Comparison of ENCODE assay signal across 25 cellular contexts in genomic region chr9:109255394-109255793, GRCh38.
"Had no signal": no experiment of that assay in that cellular context is flagged by ENCODE, and none has a peak within 500 bp of the region (broad histone marks: within the 10 kb centered on the region; RNA-seq: fewer than 3 reads in every experiment).

No MANE protein-coding gene starts in this region.

- H3K9me3 Mint-ChIP-seq: activated CD8-positive, alpha-beta T cell treated with anti-CD3 and anti-CD28 coated beads for 36 hours; activated naive CD4-positive, alpha-beta T cell treated with anti-CD3 and anti-CD28 coated beads for 36 hours; activated naive CD8-positive, alpha-beta T cell treated with anti-CD3 and anti-CD28 coated beads for 36 hours; effector memory CD8-positive, alpha-beta T cell; natural killer cell treated with Interleukin-12 subunit alpha and Interleukin-12 subunit beta and Interleukin-15 and Interleukin-18, amount 100 ng/mL, for 72 hours; stimulated activated effector memory CD8-positive, alpha-beta T cell treated with anti-CD3 and anti-CD28 coated beads, Interleukin-12 subunit alpha, Interleukin-12 subunit beta, amount 100 ng/mL, for 72 hours; stimulated activated naive CD8-positive, alpha-beta T cell treated with anti-CD3 and anti-CD28 coated beads, Interleukin-15, Interleukin-2, amounts not matched to agents 100 ng/mL and 50 ng/mL, for 24 hours had no signal

- H3K4me1 ChIP-seq: gastroesophageal sphincter had no signal

- DNase-seq: activated CD4-positive, alpha-beta T cell treated with anti-CD3 and anti-CD28 coated beads, Interleukin-2, amount 50 U/mL, for 1 hour; activated CD8-positive, alpha-beta T cell treated with anti-CD3 and anti-CD28 coated beads for 36 hours; activated effector memory CD4-positive, alpha-beta T cell treated with anti-CD3 and anti-CD28 coated beads, Interleukin-2, amount 50 U/mL, for 16 hours; activated naive CD4-positive, alpha-beta T cell treated with anti-CD3 and anti-CD28 coated beads for 36 hours; activated naive CD8-positive, alpha-beta T cell treated with anti-CD3 and anti-CD28 coated beads for 36 hours; activated T-cell treated with anti-CD3 and anti-CD28 coated beads for 4 hours; aorta; brain microvascular endothelial cell; cortex of kidney; effector memory CD8-positive, alpha-beta T cell; left colon; lower lobe of right lung; mucosa of descending colon; stimulated activated CD4-positive, alpha-beta T cell treated with anti-CD3 and anti-CD28 coated beads, Interleukin-12 subunit alpha, Interleukin-12 subunit beta, amount 100 ng/mL, for 4 hours; stimulated activated CD4-positive, alpha-beta T cell treated with anti-CD3 and anti-CD28 coated beads, Interleukin-4, amount 100 ng/mL, for 24 hours; T-helper 2 cell had no signal

- H3K27ac Mint-ChIP-seq: activated CD8-positive, alpha-beta T cell treated with anti-CD3 and anti-CD28 coated beads for 36 hours; activated naive CD4-positive, alpha-beta T cell treated with anti-CD3 and anti-CD28 coated beads for 36 hours; activated naive CD8-positive, alpha-beta T cell treated with anti-CD3 and anti-CD28 coated beads for 36 hours; effector memory CD8-positive, alpha-beta T cell; natural killer cell treated with Interleukin-12 subunit alpha and Interleukin-12 subunit beta and Interleukin-15 and Interleukin-18, amount 100 ng/mL, for 72 hours; stimulated activated effector memory CD8-positive, alpha-beta T cell treated with anti-CD3 and anti-CD28 coated beads, Interleukin-12 subunit alpha, Interleukin-12 subunit beta, amount 100 ng/mL, for 72 hours; stimulated activated naive CD8-positive, alpha-beta T cell treated with anti-CD3 and anti-CD28 coated beads, Interleukin-15, Interleukin-2, amounts not matched to agents 100 ng/mL and 50 ng/mL, for 24 hours had no signal

- H3K4me3 Mint-ChIP-seq: activated CD8-positive, alpha-beta T cell treated with anti-CD3 and anti-CD28 coated beads for 36 hours; activated naive CD4-positive, alpha-beta T cell treated with anti-CD3 and anti-CD28 coated beads for 36 hours; activated naive CD8-positive, alpha-beta T cell treated with anti-CD3 and anti-CD28 coated beads for 36 hours; effector memory CD8-positive, alpha-beta T cell; natural killer cell treated with Interleukin-12 subunit alpha and Interleukin-12 subunit beta and Interleukin-15 and Interleukin-18, amount 100 ng/mL, for 72 hours; stimulated activated effector memory CD8-positive, alpha-beta T cell treated with anti-CD3 and anti-CD28 coated beads, Interleukin-12 subunit alpha, Interleukin-12 subunit beta, amount 100 ng/mL, for 72 hours; stimulated activated naive CD8-positive, alpha-beta T cell treated with anti-CD3 and anti-CD28 coated beads, Interleukin-15, Interleukin-2, amounts not matched to agents 100 ng/mL and 50 ng/mL, for 24 hours had no signal

- H3K36me3 ChIP-seq: adrenal gland, brain microvascular endothelial cell, gastroesophageal sphincter, lower lobe of right lung had no signal

- H3K4me2 ChIP-seq: hepatocyte had no signal

- ATAC-seq: activated CD8-positive, alpha-beta T cell treated with anti-CD3 and anti-CD28 coated beads for 36 hours; effector memory CD8-positive, alpha-beta T cell; gastroesophageal sphincter; left colon; lower lobe of right lung; mucosa of descending colon; natural killer cell treated with Interleukin-12 subunit alpha and Interleukin-12 subunit beta and Interleukin-15 and Interleukin-18, amount 100 ng/mL, for 72 hours; sciatic nerve; stimulated activated effector memory CD8-positive, alpha-beta T cell treated with anti-CD3 and anti-CD28 coated beads, Interleukin-12 subunit alpha, Interleukin-12 subunit beta, amount 100 ng/mL, for 72 hours had no signal

- H3K36me3 Mint-ChIP-seq: activated naive CD8-positive, alpha-beta T cell treated with anti-CD3 and anti-CD28 coated beads for 36 hours; natural killer cell treated with Interleukin-12 subunit alpha and Interleukin-12 subunit beta and Interleukin-15 and Interleukin-18, amount 100 ng/mL, for 72 hours; stimulated activated effector memory CD8-positive, alpha-beta T cell treated with anti-CD3 and anti-CD28 coated beads, Interleukin-12 subunit alpha, Interleukin-12 subunit beta, amount 100 ng/mL, for 72 hours had no signal

- H2AFZ ChIP-seq: hepatocyte had no signal

- H3K4me1 Mint-ChIP-seq: activated naive CD8-positive, alpha-beta T cell treated with anti-CD3 and anti-CD28 coated beads for 36 hours; stimulated activated effector memory CD8-positive, alpha-beta T cell treated with anti-CD3 and anti-CD28 coated beads, Interleukin-12 subunit alpha, Interleukin-12 subunit beta, amount 100 ng/mL, for 72 hours had no signal

- H3K9me3 ChIP-seq: adrenal gland, gastroesophageal sphincter, lower lobe of right lung, mucosa of descending colon, tibial nerve had no signal

- H3K27me3 ChIP-seq: adrenal gland, brain microvascular endothelial cell, gastroesophageal sphincter, hepatocyte, tibial nerve had no signal

- H3K27me3 Mint-ChIP-seq: activated CD8-positive, alpha-beta T cell treated with anti-CD3 and anti-CD28 coated beads for 36 hours had no signal

- H3K79me2 ChIP-seq: hepatocyte had no signal

- H3K27ac ChIP-seq: adrenal gland, brain microvascular endothelial cell, gastroesophageal sphincter, lower lobe of right lung had no signal

- H3K4me3 ChIP-seq: adrenal gland, gastroesophageal sphincter, hepatocyte, lower lobe of right lung, mucosa of descending colon, skin epidermis, tibial nerve had no signal
